ENCODE assay signal across 22 cellular contexts in the genomic region with DNA sequence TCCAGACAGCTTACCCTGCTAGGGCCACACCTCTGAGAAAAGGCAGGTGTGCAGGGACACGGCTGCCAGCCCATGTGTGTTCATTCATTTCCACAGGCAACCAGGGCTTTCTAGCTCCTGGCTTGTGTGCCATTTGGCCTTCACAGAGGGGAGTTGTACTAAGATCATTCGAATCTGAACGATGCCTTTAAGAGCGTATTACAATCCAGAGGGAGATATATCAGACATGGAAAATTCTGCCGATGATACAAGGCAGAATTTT.
DNase-seq lines count a peak whose midpoint lies in the region; ATAC-seq lines count a peak whose summit lies in the region.
"Had no signal": no experiment of that assay in that cellular context is flagged by ENCODE, and none has a peak within 500 bp of the region (broad histone marks: within the 10 kb centered on the region; RNA-seq: fewer than 3 reads in every experiment).

No MANE protein-coding gene starts in this region.

- no peak overlapping the region for H3K4me3 Mint-ChIP-seq in activated CD4-positive, alpha-beta T cell treated with anti-CD3 and anti-CD28 coated beads, Interleukin-2, amount 10 ng/mL, durations not matched to agents 7 days and 5 days
- H3K4me3 Mint-ChIP-seq: activated CD4-positive, alpha-beta T cell treated with anti-CD3 and anti-CD28 coated beads, Interleukin-2, amount 10 ng/mL, durations not matched to agents 24 days and 14 days; memory B cell; nephron progenitor cell had no signal

- CTCF ChIA-PET in activated CD4-positive, alpha-beta T cell treated with anti-CD3 and anti-CD28 coated beads, Interleukin-2, amount 10 ng/mL, durations not matched to agents 7 days and 5 days (lab: Charles Lee) = no interaction called here

- H3K4me1 Mint-ChIP-seq in activated CD4-positive, alpha-beta T cell treated with anti-CD3 and anti-CD28 coated beads, Interleukin-2, amount 10 ng/mL, durations not matched to agents 7 days and 5 days = no peaks in the 10 kb centered on the region
- H3K4me1 Mint-ChIP-seq: activated CD4-positive, alpha-beta T cell treated with anti-CD3 and anti-CD28 coated beads, Interleukin-2, amount 10 ng/mL, durations not matched to agents 24 days and 14 days; memory B cell had no signal

- H3K9me3 Mint-ChIP-seq in activated CD4-positive, alpha-beta T cell treated with anti-CD3 and anti-CD28 coated beads, Interleukin-2, amount 10 ng/mL, durations not matched to agents 7 days and 5 days = no peaks in the 10 kb centered on the region
- H3K9me3 Mint-ChIP-seq: activated CD4-positive, alpha-beta T cell treated with anti-CD3 and anti-CD28 coated beads, Interleukin-2, amount 10 ng/mL, durations not matched to agents 24 days and 14 days; memory B cell; nephron progenitor cell had no signal

- no peak for ATAC-seq in GM21737 (IDR thresholded peaks at IDR 0.05; ENCODE audit: unreplicated experiment)
- ATAC-seq in GM21381 (IDR thresholded peaks at IDR 0.05; ENCODE audit: unreplicated experiment) = no peak
- ATAC-seq: HepG2, Right ventricle myocardium inferior had no signal

- peaks cover 2% of the 10 kb centered on the region for H3K27me3 Mint-ChIP-seq in activated CD4-positive, alpha-beta T cell treated with anti-CD3 and anti-CD28 coated beads, Interleukin-2, amount 10 ng/mL, durations not matched to agents 7 days and 5 days

- POLR2A ChIA-PET in activated CD4-positive, alpha-beta T cell treated with anti-CD3 and anti-CD28 coated beads, Interleukin-2, amount 10 ng/mL, durations not matched to agents 7 days and 5 days (lab: Charles Lee) = no interaction called here

- DNase-seq in COR-L47 (lab: John Stamatoyannopoulos, UW) = peak; percentile 57
- DNase-seq in NCI-H1105 (lab: John Stamatoyannopoulos, UW) = peak; percentile 58
- peak; percentile 94 for DNase-seq in NCI-H345 treated with DMSO at 0.1 percent for 48 hours (lab: John Stamatoyannopoulos, UW; ENCODE audit: unreplicated experiment)
- peak; percentile 37 for DNase-seq in mesenteric fat pad (ENCODE audit: low spot score)
- no peak for DNase-seq in activated CD4-positive, alpha-beta T cell treated with anti-CD3 and anti-CD28 coated beads, Interleukin-2, amount 10 ng/mL, durations not matched to agents 7 days and 5 days
- no peak for DNase-seq in NOMO-1 treated with dmso at 0.1 percent for 144 hours (lab: John Stamatoyannopoulos, UW; ENCODE audit: unreplicated experiment)
- DNase-seq: ACHN; activated CD4-positive, alpha-beta T cell treated with anti-CD3 and anti-CD28 coated beads, Interleukin-2, amount 10 ng/mL, durations not matched to agents 24 days and 14 days; activated gamma-delta T cell treated with Interleukin-2 at 50 U/mL for 16 hours; adrenal gland; foreskin melanocyte; hypothalamus; NCI-H1930; nephron progenitor cell; stimulated activated CD4-positive, alpha-beta T cell treated with anti-CD3 and anti-CD28 coated beads, Interleukin-4, amount 100 ng/mL, for 4 hours; uterus had no signal

- H3K36me3 Mint-ChIP-seq in activated CD4-positive, alpha-beta T cell treated with anti-CD3 and anti-CD28 coated beads, Interleukin-2, amount 10 ng/mL, durations not matched to agents 7 days and 5 days (ENCODE audit: low read depth) = no peaks in the 10 kb centered on the region
- H3K36me3 Mint-ChIP-seq: memory B cell had no signal

- no peak overlapping the region for H3K27ac Mint-ChIP-seq in activated CD4-positive, alpha-beta T cell treated with anti-CD3 and anti-CD28 coated beads, Interleukin-2, amount 10 ng/mL, durations not matched to agents 7 days and 5 days
- H3K27ac Mint-ChIP-seq: activated CD4-positive, alpha-beta T cell treated with anti-CD3 and anti-CD28 coated beads, Interleukin-2, amount 10 ng/mL, durations not matched to agents 24 days and 14 days; memory B cell; nephron progenitor cell; progenitor cell of endocrine pancreas had no signal

Comparison
In these comparisons a context has a peak if more than half of its experiments do, and no peak if none do; other contexts are left out.
1. DNase-seq: peak in COR-L47 (single experiment), NCI-H1105 (single experiment), NCI-H345 treated with DMSO at 0.1 percent for 48 hours (single experiment) and mesenteric fat pad (single experiment); none in activated CD4-positive, alpha-beta T cell treated with anti-CD3 and anti-CD28 coated beads, Interleukin-2, amount 10 ng/mL, durations not matched to agents 7 days and 5 days (single experiment) and NOMO-1 treated with dmso at 0.1 percent for 144 hours (single experiment).